Comparison of ENCODE assay signal across 19 cellular contexts in the genomic region with DNA sequence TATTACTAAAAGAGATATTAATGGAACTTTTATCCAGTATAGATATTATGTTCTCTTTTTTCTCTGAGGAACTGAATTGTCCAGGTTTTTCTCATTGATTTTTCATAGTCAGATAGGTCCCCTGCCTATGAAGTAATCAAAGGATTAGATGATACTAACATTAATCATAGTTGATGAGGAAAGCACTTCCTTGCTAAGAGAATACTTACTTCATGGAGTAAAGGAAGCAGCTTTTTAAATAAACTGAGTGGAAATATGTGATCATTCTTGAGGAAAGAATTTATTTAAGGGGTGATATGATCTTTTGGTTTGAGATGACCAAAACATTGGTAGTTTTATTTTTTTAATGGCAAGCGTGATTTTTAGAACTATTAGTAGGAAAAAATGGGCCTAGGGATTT.
"Had no signal": no experiment of that assay in that cellular context is flagged by ENCODE, and none has a peak within 500 bp of the region (broad histone marks: within the 10 kb centered on the region; RNA-seq: fewer than 3 reads in every experiment).

No MANE protein-coding gene starts in this region.

- H3K36me3 ChIP-seq: uterus had no signal

- H3K4me3 ChIP-seq: ascending aorta, esophagus squamous epithelium, gastrocnemius medialis, left lung, tibial nerve, uterus had no signal

- H3K27me3 ChIP-seq: ascending aorta, esophagus squamous epithelium, gastrocnemius medialis, left lung, tibial nerve, uterus had no signal

- H3K4me1 ChIP-seq: ascending aorta, esophagus squamous epithelium, gastrocnemius medialis, left lung, uterus had no signal

- DNase-seq: activated CD4-positive, alpha-beta T cell treated with anti-CD3 and anti-CD28 coated beads, Interleukin-2, amount 10 ng/mL, durations not matched to agents 7 days and 5 days; activated CD8-positive, alpha-beta T cell treated with anti-CD3 and anti-CD28 coated beads, Interleukin-2, amount 10 ng/mL, durations not matched to agents 7 days and 5 days; activated naive CD4-positive, alpha-beta T cell treated with anti-CD3 and anti-CD28 coated beads for 36 hours; activated naive CD8-positive, alpha-beta T cell treated with anti-CD3 and anti-CD28 coated beads, Interleukin-2, amount 50 U/mL, for 24 hours; activated T-cell treated with anti-CD3 and anti-CD28 coated beads, Interleukin-2, amount 50 U/mL, for 24 hours; cerebellar nuclear complex; effector CD8-positive, alpha-beta T cell; esophagus squamous epithelium; gastrocnemius medialis; head of caudate nucleus; left lung; mammary epithelial cell; nephron progenitor cell; occipital lobe; retina; uterus had no signal

- ATAC-seq: activated CD4-positive, CD25-positive, alpha-beta regulatory T cell treated with anti-CD3 and anti-CD28 coated beads, Interleukin-2, amount 50 U/mL, for 24 hours; activated CD8-positive, alpha-beta T cell treated with anti-CD3 and anti-CD28 coated beads, Interleukin-2, amount 10 ng/mL, durations not matched to agents 7 days and 5 days; activated naive CD8-positive, alpha-beta T cell treated with anti-CD3 and anti-CD28 coated beads, Interleukin-2, amount 50 U/mL, for 24 hours; gastrocnemius medialis; left lung had no signal

- H3K9me3 ChIP-seq: ascending aorta, esophagus squamous epithelium, gastrocnemius medialis, uterus had no signal

- H3K27ac ChIP-seq: ascending aorta, esophagus squamous epithelium, gastrocnemius medialis, left lung, tibial nerve, uterus had no signal
